1 cellular context compared by ENCODE assay signal in genomic region chr17:1648582-1649115, GRCh38.
TF ChIP-seq lines count a peak whose summit lies in the region.

No MANE protein-coding gene starts in this region.

TF ChIP-seq in HepG2, 621 proteins besides CTCF, POLR2A, EP300 and RAD21 (continued from another document and continues in another):
- TF ChIP-seq CEBPZ (IDR thresholded peaks at IDR 0.05; ENCODE audit: low read length) (no peak), GFI1 (CRISPR knock-in tag; IDR thresholded peaks at IDR 0.05; ENCODE audit: borderline replicate concordance) (no peak), ZNF329 (CRISPR knock-in tag; IDR thresholded peaks at IDR 0.05; ENCODE audit: low read depth) (no peak), KDM1A (CRISPR knock-in tag; IDR thresholded peaks at IDR 0.05) (peak; percentile 27; the same call in 1 of the 2 replicates), SIN3B (IDR thresholded peaks at IDR 0.05; ENCODE audit: low read length) (no peak), ZFP37 (CRISPR knock-in tag; IDR thresholded peaks at IDR 0.05; ENCODE audit: borderline replicate concordance) (no peak), ZNF207 (IDR thresholded peaks at IDR 0.05; ENCODE audit: borderline replicate concordance) (no peak), ZMAT5 (CRISPR knock-in tag; IDR thresholded peaks at IDR 0.05; ENCODE audit: borderline replicate concordance, low read depth) (no peak), ATF1 (CRISPR knock-in tag; IDR thresholded peaks at IDR 0.05) (no peak), ZNF501 (CRISPR knock-in tag; IDR thresholded peaks at IDR 0.05) (no peak), SOX5 (CRISPR knock-in tag; IDR thresholded peaks at IDR 0.05; ENCODE audit: borderline replicate concordance) (no peak), HNF4G (IDR thresholded peaks at IDR 0.05; ENCODE audit: borderline replicate concordance, low read depth, low read length) (no peak), HNF4G (CRISPR knock-in tag; IDR thresholded peaks at IDR 0.05; ENCODE audit: borderline replicate concordance, low read depth) (no peak), TAF1 (CRISPR knock-in tag; IDR thresholded peaks at IDR 0.05) (peak; percentile 29; the same call in 1 of the 2 replicates), PHB2 (IDR thresholded peaks at IDR 0.05; ENCODE audit: partially characterized antibody) (no peak), HINFP (CRISPR knock-in tag; IDR thresholded peaks at IDR 0.05; ENCODE audit: low read depth) (no peak), SKI (IDR thresholded peaks at IDR 0.05; ENCODE audit: partially characterized antibody) (no peak), PHF21A (CRISPR knock-in tag; IDR thresholded peaks at IDR 0.05) (peak; percentile 52), ZNF318 (CRISPR knock-in tag; IDR thresholded peaks at IDR 0.05) (0 out of 2 replicates have a peak, but pooled peaks have one; percentile 36), ZNF354B (CRISPR knock-in tag; IDR thresholded peaks at IDR 0.05) (no peak), HIVEP1 (CRISPR knock-in tag; IDR thresholded peaks at IDR 0.05) (no peak), ETV6 (CRISPR knock-in tag; conservative IDR thresholded peaks at IDR 0.05) (no peak), E2F5 (CRISPR knock-in tag; conservative IDR thresholded peaks at IDR 0.05) (no peak), ZNF331 (CRISPR knock-in tag; IDR thresholded peaks at IDR 0.05) (peak; percentile 86), SCMH1 (CRISPR knock-in tag; IDR thresholded peaks at IDR 0.05; ENCODE audit: borderline replicate concordance) (no peak), HDAC6 (IDR thresholded peaks at IDR 0.05; ENCODE audit: low read depth, low read length) (no peak), XRCC5 (optimal IDR thresholded peaks at IDR 0.05; ENCODE audit: low read length) (peak; percentile 88), KDM2A (CRISPR knock-in tag; IDR thresholded peaks at IDR 0.05; ENCODE audit: borderline replicate concordance, low read depth) (peak; percentile 79; the same call in 1 of the 2 replicates), ZBTB25 (CRISPR knock-in tag; IDR thresholded peaks at IDR 0.05) (no peak), ISL2 (CRISPR knock-in tag; IDR thresholded peaks at IDR 0.05) (0 out of 2 replicates have a peak, but pooled peaks have one; percentile 10), GATAD1 (CRISPR knock-in tag; IDR thresholded peaks at IDR 0.05) (peak; percentile 57; the same call in 1 of the 2 replicates), POLR2AphosphoS5 (IDR thresholded peaks at IDR 0.05; ENCODE audit: low read depth, low read length) (no peak), YEATS4 (CRISPR knock-in tag; IDR thresholded peaks at IDR 0.05; ENCODE audit: borderline replicate concordance) (no peak), MED8 (CRISPR knock-in tag; IDR thresholded peaks at IDR 0.05; ENCODE audit: insufficient replicate concordance) (no peak), RFX3 (CRISPR knock-in tag; IDR thresholded peaks at IDR 0.05) (no peak), HDAC2 (CRISPR knock-in tag; IDR thresholded peaks at IDR 0.05) (no peak; the same call in 1 of the 2 replicates), JDP2 (CRISPR knock-in tag; IDR thresholded peaks at IDR 0.05; ENCODE audit: borderline replicate concordance) (no peak), ZNF12 (CRISPR knock-in tag; IDR thresholded peaks at IDR 0.05) (no peak; the same call in 1 of the 2 replicates), GTF3A (CRISPR knock-in tag; conservative IDR thresholded peaks at IDR 0.05) (no peak), DDIT3 (CRISPR knock-in tag; IDR thresholded peaks at IDR 0.05) (no peak), SMAD1 (CRISPR knock-in tag; IDR thresholded peaks at IDR 0.05; ENCODE audit: borderline replicate concordance, low read depth) (no peak), DMAP1 (CRISPR knock-in tag; IDR thresholded peaks at IDR 0.05) (no peak; the same call in 1 of the 2 replicates), MAX (IDR thresholded peaks at IDR 0.05) (peak; percentile 62; the same call in 1 of the 2 replicates), HNF1B (CRISPR knock-in tag; IDR thresholded peaks at IDR 0.05) (no peak), ZNF251 (CRISPR knock-in tag; IDR thresholded peaks at IDR 0.05) (no peak)
